In the genomic region with DNA sequence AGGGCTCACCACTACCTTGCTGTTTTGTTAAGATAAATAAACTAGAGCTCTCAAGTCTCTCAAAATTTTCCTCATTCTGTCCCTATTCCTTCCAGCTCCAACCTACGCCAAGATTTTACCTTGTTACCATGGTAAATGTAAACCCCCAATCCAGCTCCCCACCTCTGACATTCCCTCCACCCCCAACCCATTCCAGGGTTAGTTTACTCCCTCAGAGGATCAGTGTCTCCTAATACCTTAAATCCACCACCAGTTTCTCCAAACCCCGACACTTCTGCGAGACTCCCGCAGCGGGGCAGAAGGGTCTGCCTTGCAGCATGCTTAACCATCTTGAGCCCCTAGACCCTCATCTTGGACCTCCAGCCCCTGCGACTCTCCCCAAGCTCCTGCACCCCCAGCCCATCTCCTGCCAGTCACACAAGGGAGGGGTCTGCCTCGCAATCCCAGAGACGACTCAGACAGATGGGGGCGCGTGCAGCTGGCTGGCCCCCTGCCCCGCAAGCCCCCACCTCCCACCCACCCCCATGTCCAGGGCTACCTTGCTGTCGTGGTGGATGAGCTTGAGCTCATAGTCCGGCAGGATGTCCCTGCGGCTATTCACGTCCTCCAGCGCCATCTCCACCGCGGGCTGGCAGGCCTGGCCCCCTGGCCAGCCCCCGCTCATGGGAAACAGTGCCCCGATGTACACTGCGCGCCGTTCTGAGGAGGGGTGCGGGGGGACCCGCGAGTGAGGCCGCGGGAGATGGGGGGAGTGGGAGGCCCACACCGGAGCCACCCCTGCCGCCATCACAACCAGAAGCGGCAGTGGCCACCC, we compare ENCODE assay signal across 8 cellular contexts. TPM values are rescaled to one million over a fixed set of nuclear protein-coding genes. Genes with fewer than 3 reads are reported as not detected.
DNase-seq lines count a peak whose midpoint lies in the region; ATAC-seq and TF ChIP-seq lines count a peak whose summit lies in the region.

No MANE protein-coding gene starts in this region.

- H3K27me3 Mint-ChIP-seq in neural progenitor cell (ENCODE audit: insufficient read depth, low read depth): peaks cover 11% of the 10 kb centered on the region

- no peak overlapping the region for H2AFZ ChIP-seq in neural progenitor cell (replicated peaks)

- peak overlapping the region; percentile 88 for H3K4me3 Mint-ChIP-seq in neural progenitor cell

- peaks cover 35% of the 10 kb centered on the region for H3K79me2 ChIP-seq in neural progenitor cell (ENCODE audit: low read depth)

- peaks cover 81% of the 10 kb centered on the region for H3K4me1 Mint-ChIP-seq in neural progenitor cell

- H3K4me3 ChIP-seq in AG10803 (ENCODE audit: low read length) (peak overlapping the region; percentile 83), NT2/D1 (ENCODE audit: insufficient read length, low read depth) (peak overlapping the region; percentile 81), epithelial cell of proximal tubule (ENCODE audit: low read depth, low read length) (peak overlapping the region; percentile 70), neural progenitor cell (peak overlapping the region; percentile 96)

- DNase-seq in AG10803 (ENCODE audit: low read depth): no peak
- no peak for DNase-seq in NT2/D1 (ENCODE audit: low read depth, low spot score)
- no peak for DNase-seq in epithelial cell of proximal tubule (ENCODE audit: low read depth)
- DNase-seq in neural progenitor cell (ENCODE audit: low spot score): peak; percentile 58
- DNase-seq in pons (ENCODE audit: low spot score): no peak

- ATAC-seq in HG03135 (IDR thresholded peaks at IDR 0.05; ENCODE audit: unreplicated experiment) (no peak), GM18520 (IDR thresholded peaks at IDR 0.05; ENCODE audit: unreplicated experiment) (no peak), GM21529 (IDR thresholded peaks at IDR 0.05; ENCODE audit: unreplicated experiment) (no peak)

- H3K9ac ChIP-seq in NT2/D1 (ENCODE audit: insufficient read length, low read depth): peak overlapping the region; percentile 96
- peak overlapping the region; percentile 41 for H3K9ac ChIP-seq in neural progenitor cell

- peaks cover 18% of the 10 kb centered on the region for H3K36me3 Mint-ChIP-seq in neural progenitor cell

- H3K4me1 ChIP-seq in NT2/D1 (ENCODE audit: insufficient read depth, insufficient read length) (peaks cover 11% of the 10 kb centered on the region), neural progenitor cell (peaks cover 74% of the 10 kb centered on the region)

- peaks cover 86% of the 10 kb centered on the region for H4K20me1 ChIP-seq in neural progenitor cell (ENCODE audit: low read depth)

- no peak for TF ChIP-seq CTCF in AG10803 (conservative IDR thresholded peaks at IDR 0.05; ENCODE audit: low read length)
- no peak for TF ChIP-seq CTCF in epithelial cell of proximal tubule (conservative IDR thresholded peaks at IDR 0.05; ENCODE audit: low read depth, low read length)
- TF ChIP-seq CTCF in neural progenitor cell (IDR thresholded peaks at IDR 0.05): no peak

- H3K36me3 ChIP-seq in NT2/D1 (ENCODE audit: insufficient read depth, insufficient read length, low read length): peaks cover 26% of the 10 kb centered on the region
- H3K36me3 ChIP-seq in neural progenitor cell: no peaks in the 10 kb centered on the region

- no peak overlapping the region for H3K27ac ChIP-seq in neural progenitor cell

- H3K4me2 ChIP-seq in neural progenitor cell: peak overlapping the region; percentile 97

- H3K27me3 ChIP-seq in NT2/D1 (ENCODE audit: insufficient read depth, insufficient read length) (no peaks in the 10 kb centered on the region), neural progenitor cell (peaks cover 34% of the 10 kb centered on the region)

- H3K9me3 ChIP-seq in NT2/D1 (ENCODE audit: insufficient read depth, low read length): no peaks in the 10 kb centered on the region
- H3K9me3 ChIP-seq in neural progenitor cell (ENCODE audit: low read depth): no peaks in the 10 kb centered on the region

- no peaks in the 10 kb centered on the region for H3K9me3 Mint-ChIP-seq in neural progenitor cell

- H3F3A ChIP-seq in neural progenitor cell (ENCODE audit: low read depth): peaks cover 84% of the 10 kb centered on the region

- peak overlapping the region; percentile 55 for H3K27ac Mint-ChIP-seq in neural progenitor cell

RNA-seq across cellular contexts. Expression of a gene that starts 5.8 kb away (rescaled TPM):
- total RNA-seq in epithelial cell of proximal tubule (3.1 and 6.4 TPM in 2 replicates), neural progenitor cell (ENCODE audit: low replicate concordance) (25.4 and 37.4 TPM in 2 replicates)

RNA-seq across cellular contexts. Expression of a gene that starts 29.7 kb away (rescaled TPM):
- total RNA-seq in epithelial cell of proximal tubule: not detected in 2 replicates
- not detected in 2 replicates for total RNA-seq in neural progenitor cell (ENCODE audit: low replicate concordance)

RNA-seq across cellular contexts. Expression of a gene that starts 42.2 kb away (rescaled TPM):
- total RNA-seq in epithelial cell of proximal tubule (not detected in 2 replicates), neural progenitor cell (ENCODE audit: low replicate concordance) (not detected in 2 replicates)

RNA-seq across cellular contexts. Expression of a gene that starts 53.8 kb away (rescaled TPM):
- total RNA-seq in epithelial cell of proximal tubule (0.12 and 1.4 TPM in 2 replicates), neural progenitor cell (ENCODE audit: low replicate concordance) (not detected in 2 replicates)
